Comparison of ENCODE assay signal across 19 cellular contexts in the genomic region with DNA sequence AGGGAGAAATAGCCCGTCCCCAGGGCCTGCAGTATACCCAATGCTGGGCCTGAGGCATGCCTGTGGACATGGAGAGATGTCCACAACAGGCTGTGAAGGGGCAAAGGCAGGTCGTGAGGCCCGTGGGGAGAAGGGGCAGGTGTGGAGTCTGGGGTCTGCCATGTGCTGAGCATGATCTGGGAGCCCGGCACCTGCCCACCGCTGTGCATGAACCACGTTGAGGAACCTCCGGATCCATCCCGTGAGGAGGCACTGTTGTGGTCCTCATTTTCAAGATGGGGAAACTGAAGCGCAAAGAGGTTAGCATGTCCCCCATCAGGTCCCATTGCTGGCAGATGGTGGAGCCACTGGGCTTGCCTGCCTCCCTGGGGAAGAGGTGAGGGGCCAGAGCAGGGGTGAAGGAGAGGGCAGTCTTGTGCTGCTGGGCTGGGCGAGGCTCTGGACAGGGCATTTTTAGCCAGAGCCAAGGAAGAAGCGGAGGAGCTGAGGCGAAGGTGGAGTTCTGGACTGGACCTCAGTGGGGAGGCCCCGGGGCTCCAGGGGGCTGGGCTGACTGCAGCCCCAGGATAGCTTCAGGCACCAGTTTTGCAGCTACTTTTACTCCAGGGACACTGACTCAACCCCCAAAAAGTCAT.
"Had no signal": no experiment of that assay in that cellular context is flagged by ENCODE, and none has a peak within 500 bp of the region (broad histone marks: within the 10 kb centered on the region; RNA-seq: fewer than 3 reads in every experiment).

No MANE protein-coding gene starts in this region.

- H3K27ac ChIP-seq: gastroesophageal sphincter, heart right ventricle had no signal

- H3K27me3 ChIP-seq: gastroesophageal sphincter, heart right ventricle had no signal

- DNase-seq: activated CD4-positive, alpha-beta T cell treated with anti-CD3 and anti-CD28 coated beads for 36 hours; activated CD8-positive, alpha-beta T cell treated with anti-CD3 and anti-CD28 coated beads for 36 hours; activated gamma-delta T cell treated with Interleukin-2 at 50 U/mL for 16 hours; activated T-cell treated with anti-CD3 and anti-CD28 coated beads, Interleukin-2, amount 50 U/mL, for 4 hours; aorta; heart right ventricle; mammary epithelial cell; mucosa of descending colon; naive thymus-derived CD4-positive, alpha-beta T cell; nucleus accumbens; stimulated activated CD4-positive, alpha-beta T cell treated with anti-CD3 and anti-CD28 coated beads, Interleukin-4, amount 100 ng/mL, for 4 hours; stimulated activated CD8-positive, alpha-beta memory T cell treated with anti-CD3 and anti-CD28 coated beads, Interleukin-4, amount 100 ng/mL, for 48 hours; stimulated activated naive CD8-positive, alpha-beta T cell treated with anti-CD3 and anti-CD28 coated beads, Interleukin-15, Interleukin-2, amounts not matched to agents 100 U/mL and 50 U/mL, for 24 hours; trophoblast cell had no signal

- H3K4me2 ChIP-seq: smooth muscle cell had no signal

- H3K4me1 Mint-ChIP-seq: activated CD4-positive, alpha-beta T cell treated with anti-CD3 and anti-CD28 coated beads for 36 hours; naive thymus-derived CD4-positive, alpha-beta T cell had no signal

- H3K4me3 ChIP-seq: gastroesophageal sphincter, heart right ventricle, mucosa of descending colon, smooth muscle cell had no signal

- H3K4me3 Mint-ChIP-seq: activated CD4-positive, alpha-beta T cell treated with anti-CD3 and anti-CD28 coated beads for 36 hours; activated CD8-positive, alpha-beta T cell treated with anti-CD3 and anti-CD28 coated beads for 36 hours; activated naive CD8-positive, alpha-beta T cell; activated T-cell treated with anti-CD3 and anti-CD28 coated beads, Interleukin-2, amount 50 U/mL, for 4 hours; naive thymus-derived CD4-positive, alpha-beta T cell had no signal

- H3K27ac Mint-ChIP-seq: activated CD4-positive, alpha-beta T cell treated with anti-CD3 and anti-CD28 coated beads for 36 hours; activated CD8-positive, alpha-beta T cell treated with anti-CD3 and anti-CD28 coated beads for 36 hours; activated naive CD8-positive, alpha-beta T cell; naive thymus-derived CD4-positive, alpha-beta T cell; progenitor cell of endocrine pancreas had no signal

- ATAC-seq: activated CD4-positive, alpha-beta T cell treated with anti-CD3 and anti-CD28 coated beads for 36 hours; activated CD8-positive, alpha-beta T cell treated with anti-CD3 and anti-CD28 coated beads for 36 hours; activated T-cell treated with anti-CD3 and anti-CD28 coated beads, Interleukin-2, amount 50 U/mL, for 4 hours; gastroesophageal sphincter; heart right ventricle; mucosa of descending colon; naive thymus-derived CD4-positive, alpha-beta T cell; right cardiac atrium had no signal

- H3K9me3 Mint-ChIP-seq: activated CD8-positive, alpha-beta T cell treated with anti-CD3 and anti-CD28 coated beads for 36 hours; activated T-cell treated with anti-CD3 and anti-CD28 coated beads, Interleukin-2, amount 50 U/mL, for 4 hours; naive thymus-derived CD4-positive, alpha-beta T cell had no signal

- H3K9me3 ChIP-seq: gastroesophageal sphincter, heart right ventricle, mucosa of descending colon had no signal

- H3K27me3 Mint-ChIP-seq: activated CD4-positive, alpha-beta T cell treated with anti-CD3 and anti-CD28 coated beads for 36 hours; activated CD8-positive, alpha-beta T cell treated with anti-CD3 and anti-CD28 coated beads for 36 hours; activated naive CD8-positive, alpha-beta T cell; naive thymus-derived CD4-positive, alpha-beta T cell; progenitor cell of endocrine pancreas had no signal
